ENCODE assay signal across 8 cellular contexts in the genomic region with DNA sequence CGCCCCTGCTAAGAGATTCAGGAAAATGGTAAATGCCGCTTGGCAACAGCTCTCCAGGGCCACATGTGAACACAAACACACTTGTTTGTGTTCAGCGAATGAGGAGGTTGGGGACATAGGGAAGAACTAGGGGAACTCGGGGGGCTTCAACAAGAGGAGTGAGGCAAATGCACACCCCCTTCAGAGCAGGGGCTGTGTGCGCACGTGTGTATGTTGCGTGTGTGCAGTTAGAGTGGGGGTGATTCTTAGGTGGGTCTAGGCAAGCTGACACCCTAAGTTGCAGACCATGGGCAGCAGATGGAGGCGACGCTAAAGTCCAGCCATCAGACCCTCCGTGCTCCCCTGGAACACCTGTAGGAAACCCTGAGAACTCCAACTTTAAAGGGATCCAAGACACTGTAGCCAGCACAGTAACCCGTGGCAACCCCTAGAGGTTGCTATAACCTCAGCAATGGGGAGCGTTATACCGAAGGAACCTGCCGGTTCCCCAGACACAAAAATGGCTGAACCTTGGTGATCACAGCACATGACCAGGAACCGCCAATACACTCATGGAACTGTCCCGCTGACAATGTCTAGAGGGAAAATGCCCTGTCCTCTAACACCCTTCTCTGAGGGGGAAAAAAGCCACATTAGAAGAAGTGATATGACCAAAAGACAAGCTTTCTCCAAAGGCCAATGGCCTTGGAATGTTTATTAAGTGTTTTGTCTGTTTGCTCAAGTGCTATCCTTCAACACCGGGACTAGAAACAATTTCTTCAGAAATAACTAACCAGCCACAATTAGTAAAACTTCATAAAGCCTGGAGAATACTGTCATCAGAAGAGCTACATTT.
DNase-seq lines count a peak whose midpoint lies in the region; ATAC-seq and TF ChIP-seq lines count a peak whose summit lies in the region.

No MANE protein-coding gene starts in this region.

- ATAC-seq in naive thymus-derived CD8-positive, alpha-beta T cell: no peak

- intact Hi-C loops in ascending aorta (cut with DNase I): loop anchor here (2.0 to 5.0 kb wide), 2 partner anchors 216 to 791 kb away; no protein-coding TSS in a partner anchor

- H3K9me3 Mint-ChIP-seq in naive thymus-derived CD8-positive, alpha-beta T cell: peaks cover 7 to 47% (median 30%) of the 10 kb centered on the region in 9 donors

- TF ChIP-seq CTCF in GM20000 (IDR thresholded peaks at IDR 0.05; ENCODE audit: extremely low read depth, missing control alignments) (peak; percentile 23), ascending aorta (IDR thresholded peaks at IDR 0.05) (peak; percentile 47 to 70 (median 56))

- H3K4me3 ChIP-seq in ascending aorta: no peak overlapping the region

- peaks cover 0 to 3% (median 0%) of the 10 kb centered on the region in 4 donors for H3K4me1 Mint-ChIP-seq in naive thymus-derived CD8-positive, alpha-beta T cell

- H3K27me3 ChIP-seq in ascending aorta: no peaks in the 10 kb centered on the region

- H3K36me3 ChIP-seq in ascending aorta: no peaks in the 10 kb centered on the region

- no peak overlapping the region for H3K4me3 Mint-ChIP-seq in naive thymus-derived CD8-positive, alpha-beta T cell

- peaks cover 0 to 6% (median 2%) of the 10 kb centered on the region in 5 donors for H3K27me3 Mint-ChIP-seq in naive thymus-derived CD8-positive, alpha-beta T cell

- POLR2A ChIA-PET in naive thymus-derived CD8-positive, alpha-beta T cell (lab: Charles Lee): no interaction called here

- no peaks in the 10 kb centered on the region for H3K4me1 ChIP-seq in ascending aorta

- no peak overlapping the region for H3K27ac ChIP-seq in ascending aorta

- H3K27ac Mint-ChIP-seq in naive thymus-derived CD8-positive, alpha-beta T cell: no peak overlapping the region

- H3K9me3 ChIP-seq in ascending aorta: no peaks in the 10 kb centered on the region

- H3K36me3 Mint-ChIP-seq in naive thymus-derived CD8-positive, alpha-beta T cell: peaks cover 0 to 42% (median 32%) of the 10 kb centered on the region in 3 donors

- DNase-seq in CD1c-positive myeloid dendritic cell (ENCODE audit: extremely low spot score) (peak; percentile 45), GM20000 (ENCODE audit: low spot score) (peak; percentile 65), NCI-H1092 (lab: John Stamatoyannopoulos, UW) (peak; percentile 13), ascending aorta (ENCODE audit: low spot score in 2 of 2) (no peak), hepatic stellate cell (ENCODE audit: low spot score) (peak; percentile 67), renal cortical epithelial cell (ENCODE audit: low read depth) (peak; percentile 65)
- DNase-seq in effector CD8-positive, alpha-beta T cell (lab: John Stamatoyannopoulos, UW): no peak
- DNase-seq in naive thymus-derived CD8-positive, alpha-beta T cell: no peak

Comparison
In these comparisons a context has a peak if more than half of its experiments do, and no peak if none do; other contexts are left out.
1. DNase-seq: peak in CD1c-positive myeloid dendritic cell (single experiment), GM20000 (single experiment), NCI-H1092 (single experiment), hepatic stellate cell (single experiment) and renal cortical epithelial cell (single experiment); none in ascending aorta (0 of 2), effector CD8-positive, alpha-beta T cell (single experiment) and naive thymus-derived CD8-positive, alpha-beta T cell (0 of 10).